ENCODE assay signal across 19 cellular contexts in genomic region chr9:133340916-133341315, GRCh38. TPM values are rescaled to one million over a fixed set of nuclear protein-coding genes. Genes with fewer than 3 reads are reported as not detected.
DNase-seq lines count a peak whose midpoint lies in the region; ATAC-seq and TF ChIP-seq lines count a peak whose summit lies in the region.
"Had no signal": no experiment of that assay in that cellular context is flagged by ENCODE, and none has a peak within 500 bp of the region (broad histone marks: within the 10 kb centered on the region; RNA-seq: fewer than 3 reads in every experiment).

No MANE protein-coding gene starts in this region.

- H3K9me3 ChIP-seq in BLaER1 treated with 17β-estradiol and CSF1 and Interleukin-3, amounts not matched to agents 10 nM and 100 nM (replicated peaks in 1 of 11), result no peaks in the 10 kb centered on the region; a peak in 1 of 22 replicates
- H3K9me3 ChIP-seq in DOHH2 (ENCODE audit: control insufficient read depth, insufficient read depth, low read length) (no peaks in the 10 kb centered on the region), mucosa of descending colon (no peaks in the 10 kb centered on the region)
- H3K9me3 ChIP-seq: colonic mucosa, testis had no signal

- H3K9me2 ChIP-seq in DOHH2 (replicated peaks; ENCODE audit: control insufficient read depth, low read length), result no peaks in the 10 kb centered on the region

- peak overlapping the region; percentile 45 to 75 (median 67); a peak in 21 of 22 replicates for H3K9ac ChIP-seq in BLaER1 treated with 17β-estradiol and CSF1 and Interleukin-3, amounts not matched to agents 10 nM and 100 nM

- DNase-seq in caudate nucleus (lab: John Stamatoyannopoulos, UW) (peak in 1 of 61 donors; percentile 29), UCSD-AML1 (lab: John Stamatoyannopoulos, UW; ENCODE audit: unreplicated experiment) (no peak), NCI-H1105 treated with DMSO at 0.1 percent for 48 hours (lab: John Stamatoyannopoulos, UW) (no peak), mucosa of descending colon (no peak), SW 1271 (lab: John Stamatoyannopoulos, UW) (no peak)
- DNase-seq: activated CD4-positive, alpha-beta T cell treated with anti-CD3 and anti-CD28 coated beads, Interleukin-2, amount 50 U/mL, for 48 hours; colonic mucosa; DMS79; mammary epithelial cell; NCI-H2029; NCI-H526; PC-9; stimulated activated CD4-positive, alpha-beta T cell treated with anti-CD3 and anti-CD28 coated beads, Interleukin-1b, Interleukin-23, amount 100 ng/mL, for 48 hours; testis had no signal

- no peak for TF ChIP-seq CTCF in DOHH2 (IDR thresholded peaks at IDR 0.05; ENCODE audit: low read depth, low read length, poor library complexity, severe bottlenecking)
- TF ChIP-seq CTCF in nephron (IDR thresholded peaks at IDR 0.05; ENCODE audit: unreplicated experiment in 3 of 3), result no peak
- TF ChIP-seq CTCF in mucosa of descending colon (IDR thresholded peaks at IDR 0.05), result no peak

- peaks cover 0 to 48% (median 18%) of the 10 kb centered on the region in 11 experiments; a peak in 16 of 22 replicates for H4K20me1 ChIP-seq in BLaER1 treated with 17β-estradiol and CSF1 and Interleukin-3, amounts not matched to agents 10 nM and 100 nM
- no peaks in the 10 kb centered on the region for H4K20me1 ChIP-seq in DOHH2 (ENCODE audit: control insufficient read depth, insufficient read depth, low read depth, low read length)

- peak overlapping the region; percentile 57 to 82 (median 75) for H3K27ac ChIP-seq in BLaER1 treated with 17β-estradiol and CSF1 and Interleukin-3, amounts not matched to agents 10 nM and 100 nM
- H3K27ac ChIP-seq in DOHH2 (ENCODE audit: low read depth, low read length) (no peak overlapping the region), caudate nucleus (ENCODE audit: low read depth, low read length) (peak overlapping the region; percentile 36)
- H3K27ac ChIP-seq: colonic mucosa, epithelial cell of prostate, PC-9, testis had no signal

- H3K4me3 Mint-ChIP-seq in nephron, result peak overlapping the region in 2 of 3 experiments; percentile 40 to 63

- H3K79me2 ChIP-seq in DOHH2 (ENCODE audit: control insufficient read depth, low read length), result peaks cover 13% of the 10 kb centered on the region

- peaks cover 16% of the 10 kb centered on the region for H3F3A ChIP-seq in DOHH2 (ENCODE audit: control insufficient read depth, insufficient read depth)

- H3K36me3 ChIP-seq in BLaER1 treated with 17β-estradiol and CSF1 and Interleukin-3, amounts not matched to agents 10 nM and 100 nM, result peaks cover 47 to 84% (median 74%) of the 10 kb centered on the region in 11 experiments
- peaks cover 74% of the 10 kb centered on the region for H3K36me3 ChIP-seq in DOHH2 (ENCODE audit: control insufficient read depth, low read length)
- H3K36me3 ChIP-seq in mucosa of descending colon (ENCODE audit: low read depth), result no peaks in the 10 kb centered on the region

- peak overlapping the region; percentile 57 to 99 (median 85) for H3K4me2 ChIP-seq in BLaER1 treated with 17β-estradiol and CSF1 and Interleukin-3, amounts not matched to agents 10 nM and 100 nM
- H3K4me2 ChIP-seq in DOHH2 (ENCODE audit: low read length), result peak overlapping the region; percentile 58
- H3K4me2 ChIP-seq: PC-9 had no signal

- intact Hi-C loops in mucosa of descending colon (cut with DNase I, micrococcal nuclease), result no loop called here

- H3K27ac Mint-ChIP-seq in nephron, result no peak overlapping the region
- H3K27ac Mint-ChIP-seq: activated T-helper 2 cell treated with anti-CD3 and anti-CD28 coated beads, Interferon-gamma antibody, Interleukin-2, Interleukin-4, amounts not matched to agents 10 μg/mL and 5 μg/mL and 100 μg/mL, durations not matched to agents 14 hours and 24 hours and 36 hours had no signal

- no peaks in the 10 kb centered on the region for H3K27me3 ChIP-seq in BLaER1 treated with 17β-estradiol and CSF1 and Interleukin-3, amounts not matched to agents 10 nM and 100 nM
- no peaks in the 10 kb centered on the region for H3K27me3 ChIP-seq in DOHH2 (ENCODE audit: control insufficient read depth, low read length)
- H3K27me3 ChIP-seq: colonic mucosa, testis had no signal

- peaks cover 22% of the 10 kb centered on the region for H3K4me1 Mint-ChIP-seq in nephron

- peaks cover 25% of the 10 kb centered on the region for H3K36me3 Mint-ChIP-seq in nephron (ENCODE audit: low read depth)

- no peak for ATAC-seq in mucosa of descending colon

- H3K9me3 Mint-ChIP-seq in nephron, result no peaks in the 10 kb centered on the region
- H3K9me3 Mint-ChIP-seq: activated T-helper 2 cell treated with anti-CD3 and anti-CD28 coated beads, Interferon-gamma antibody, Interleukin-2, Interleukin-4, amounts not matched to agents 10 μg/mL and 5 μg/mL and 100 μg/mL, durations not matched to agents 14 hours and 24 hours and 36 hours had no signal

- H3K4me1 ChIP-seq in BLaER1 treated with 17β-estradiol and CSF1 and Interleukin-3, amounts not matched to agents 10 nM and 100 nM, result peaks cover 60 to 97% (median 75%) of the 10 kb centered on the region in 10 experiments
- H3K4me1 ChIP-seq in DOHH2 (ENCODE audit: control insufficient read depth, low read length) (peaks cover 41% of the 10 kb centered on the region), mucosa of descending colon (ENCODE audit: low read depth) (peaks cover 4% of the 10 kb centered on the region)
- H3K4me1 ChIP-seq: colonic mucosa had no signal

- no peaks in the 10 kb centered on the region for H3K27me3 Mint-ChIP-seq in nephron (ENCODE audit: low read depth)

- H3K4me3 ChIP-seq in BLaER1 treated with 17β-estradiol and CSF1 and Interleukin-3, amounts not matched to agents 10 nM and 100 nM, result peak overlapping the region in 3 of 10 experiments; percentile 25 to 53 (median 29); a peak in 5 of 20 replicates
- peak overlapping the region; percentile 37; the same call in 1 of the 2 replicates for H3K4me3 ChIP-seq in DOHH2 (ENCODE audit: low read length)
- H3K4me3 ChIP-seq in mucosa of descending colon, result no peak overlapping the region
- H3K4me3 ChIP-seq: colonic mucosa, PC-9, testis had no signal

RNA-seq across cellular contexts. Expression of gene SURF6, which starts 4.9 kb away (rescaled TPM):
- 10 to 100 TPM; 23.7 to 24.7 (median 24.0) TPM for total RNA-seq in mucosa of descending colon

RNA-seq across cellular contexts. Expression of gene MED22, which starts 7.0 kb away (rescaled TPM):
- 10 to 100 TPM; 19.8 to 33.6 (median 21.3) TPM for total RNA-seq in mucosa of descending colon

RNA-seq across cellular contexts. Expression of gene RPL7A, which starts 7.1 kb away (rescaled TPM):
- total RNA-seq in mucosa of descending colon, result 1,000 to 10,000 TPM; 1,420 to 1,482 (median 1,457) TPM

RNA-seq across cellular contexts. Expression of gene SURF1, which starts 15.4 kb away (rescaled TPM):
- 10 to 100 TPM; 45.4 to 63.0 (median 52.2) TPM for total RNA-seq in mucosa of descending colon

RNA-seq across cellular contexts. Expression of gene SURF2, which starts 15.4 kb away (rescaled TPM):
- 10 to 100 TPM in 2 of 3 donors, 1 to 10 TPM in 1; 8.7 to 15.0 (median 11.4) TPM for total RNA-seq in mucosa of descending colon
